In the genomic region with DNA sequence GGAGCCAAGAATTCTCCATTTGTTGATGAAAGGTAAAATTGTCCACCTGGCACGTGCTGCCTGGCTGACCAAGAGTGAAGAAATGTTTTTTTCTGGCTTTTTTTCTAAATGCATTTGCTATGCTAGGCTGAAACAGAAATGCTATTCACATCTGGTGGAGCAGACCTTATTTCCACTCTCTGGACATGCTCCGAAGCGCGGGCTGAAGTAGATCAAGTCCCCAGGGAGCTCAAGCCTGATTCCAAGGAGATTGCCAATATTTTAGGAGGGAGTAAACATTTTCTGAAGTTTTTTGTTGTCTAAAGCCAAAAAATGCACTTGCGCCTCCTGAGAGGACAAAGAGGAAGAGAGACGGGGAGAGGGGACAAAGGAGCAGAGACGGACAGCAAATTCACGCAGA, we compare ENCODE assay signal across 13 cellular contexts. TPM values are rescaled to one million over a fixed set of nuclear protein-coding genes. Genes with fewer than 3 reads are reported as not detected.
"Had no signal": no experiment of that assay in that cellular context is flagged by ENCODE, and none has a peak within 500 bp of the region (broad histone marks: within the 10 kb centered on the region; RNA-seq: fewer than 3 reads in every experiment).

No MANE protein-coding gene starts in this region.

- H3K4me1 ChIP-seq: upper lobe of right lung had no signal

- H3K9me3 ChIP-seq: ovary, upper lobe of right lung had no signal

- H3K27ac ChIP-seq: epithelial cell of prostate, upper lobe of right lung had no signal

- H3K4me3 ChIP-seq: ovary, upper lobe of right lung had no signal

- H3K36me3 ChIP-seq: ovary, upper lobe of right lung had no signal

- H3K27me3 ChIP-seq: ovary, upper lobe of right lung had no signal

- DNase-seq: activated CD4-positive, alpha-beta T cell treated with anti-CD3 and anti-CD28 coated beads for 4 hours; activated CD8-positive, alpha-beta memory T cell treated with anti-CD3 and anti-CD28 coated beads, Interleukin-2, amount 50 U/mL, for 4 hours; activated CD8-positive, alpha-beta T cell treated with anti-CD3 and anti-CD28 coated beads for 36 hours; activated naive CD8-positive, alpha-beta T cell treated with anti-CD3 and anti-CD28 coated beads, Interleukin-2, amount 50 U/mL, for 24 hours; activated T-cell treated with anti-CD3 and anti-CD28 coated beads, Interleukin-2, amount 50 U/mL, for 72 hours; central memory CD4-positive, alpha-beta T cell; cortex of kidney; effector memory CD4-positive, alpha-beta T cell; natural killer cell; T1000 had no signal

RNA-seq across cellular contexts. Expression of gene SMOC2, which starts 23.3 kb away (rescaled TPM):
- total RNA-seq: activated CD8-positive, alpha-beta T cell treated with anti-CD3 and anti-CD28 coated beads for 36 hours; activated T-cell treated with anti-CD3 and anti-CD28 coated beads, Interleukin-2, amount 50 U/mL, for 72 hours; natural killer cell had no signal
